12 cellular contexts compared by ENCODE assay signal in the genomic region with DNA sequence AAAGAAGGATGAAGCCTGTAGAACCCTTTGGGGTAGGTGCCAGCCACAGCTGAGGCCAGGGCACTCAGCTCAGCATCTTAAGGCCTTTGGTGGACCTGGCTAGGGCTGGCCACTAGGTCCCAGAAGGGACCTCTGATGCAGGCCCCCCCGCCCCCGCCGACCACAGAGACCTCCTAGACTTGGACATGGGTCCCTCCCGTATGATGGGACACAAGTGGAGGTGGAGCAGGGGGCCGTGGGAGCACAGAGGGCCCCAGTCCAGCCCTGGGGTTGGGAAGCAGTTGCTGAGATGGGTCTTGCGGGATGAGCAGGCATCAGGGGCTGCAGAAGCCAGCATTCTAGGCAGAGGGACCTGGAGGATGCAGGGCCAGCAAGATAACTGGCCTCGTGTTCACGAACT.
"Had no signal": no experiment of that assay in that cellular context is flagged by ENCODE, and none has a peak within 500 bp of the region (broad histone marks: within the 10 kb centered on the region; RNA-seq: fewer than 3 reads in every experiment).

No MANE protein-coding gene starts in this region.

- H3K27me3 Mint-ChIP-seq: activated naive CD8-positive, alpha-beta T cell had no signal

- H3K36me3 ChIP-seq: pancreas had no signal

- H3K9me3 Mint-ChIP-seq: activated T-helper 1 cell treated with anti-CD3 and anti-CD28 coated beads, Interleukin-12 subunit alpha, Interleukin-12 subunit beta, Interleukin-2, Interleukin-4 antibody, amounts not matched to agents 30 ng/mL and 10 ng/mL and 1 ng/mL, durations not matched to agents 14 hours and 24 hours and 36 hours had no signal

- H3K27me3 ChIP-seq: esophagus squamous epithelium, heart right ventricle, left lung, pancreas had no signal

- H3K4me3 Mint-ChIP-seq: activated naive CD8-positive, alpha-beta T cell had no signal

- FAIRE-seq: pancreas, TTC549 had no signal

- H3K27ac Mint-ChIP-seq: activated naive CD8-positive, alpha-beta T cell; activated T-helper 1 cell treated with anti-CD3 and anti-CD28 coated beads, Interleukin-12 subunit alpha, Interleukin-12 subunit beta, Interleukin-2, Interleukin-4 antibody, amounts not matched to agents 30 ng/mL and 10 ng/mL and 1 ng/mL, durations not matched to agents 14 hours and 24 hours and 36 hours had no signal

- H3K4me3 ChIP-seq: esophagus squamous epithelium, heart right ventricle, left lung, pancreas had no signal

- H3K9me3 ChIP-seq: esophagus squamous epithelium, heart right ventricle, left lung, pancreas had no signal

- DNase-seq: activated CD4-positive, alpha-beta T cell treated with anti-CD3 and anti-CD28 coated beads, Interleukin-2, amount 50 U/mL, for 4 hours; dermis blood vessel endothelial cell; effector memory CD4-positive, alpha-beta T cell; esophagus squamous epithelium; heart right ventricle; mammary epithelial cell; pancreas; stimulated activated naive CD4-positive, alpha-beta T cell had no signal

- H3K27ac ChIP-seq: esophagus squamous epithelium, left lung, pancreas had no signal
